Comparison of ENCODE assay signal across 1 cellular context in genomic region chr2:241948901-241949735, GRCh38.
TF ChIP-seq lines count a peak whose summit lies in the region.

No MANE protein-coding gene starts in this region.

TF ChIP-seq in IMR-90, 13 proteins besides CTCF, POLR2A, EP300 and RAD21 (continued from another document):
- no peak for TF ChIP-seq MXI1 (IDR thresholded peaks at IDR 0.05; ENCODE audit: borderline replicate concordance, low read depth, low read length)
- TF ChIP-seq CEBPB (IDR thresholded peaks at IDR 0.05; ENCODE audit: low read depth, low read length) = no peak
